ENCODE assay signal across 14 cellular contexts in the genomic region with DNA sequence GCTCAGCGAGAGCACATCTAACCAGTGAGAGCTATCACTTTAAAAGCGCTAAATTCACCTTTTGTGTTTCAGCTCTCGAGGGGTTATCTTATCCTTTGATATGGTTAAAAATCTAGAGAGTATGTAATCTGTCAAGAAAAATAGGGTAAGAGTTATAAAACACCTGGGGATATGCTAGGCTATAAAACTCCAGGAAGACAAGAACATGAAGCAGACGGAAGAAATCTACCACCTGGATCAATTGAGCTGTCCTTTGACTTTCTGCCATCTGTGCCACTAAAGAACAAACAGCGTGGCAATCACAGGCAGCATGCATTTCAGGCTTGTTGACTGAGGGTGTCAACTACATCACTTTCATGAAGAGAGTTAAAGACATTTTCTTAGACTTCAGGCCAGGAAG.
DNase-seq lines count a peak whose midpoint lies in the region; ATAC-seq and TF ChIP-seq lines count a peak whose summit lies in the region.
"Had no signal": no experiment of that assay in that cellular context is flagged by ENCODE, and none has a peak within 500 bp of the region (broad histone marks: within the 10 kb centered on the region; RNA-seq: fewer than 3 reads in every experiment).

No MANE protein-coding gene starts in this region.

- no peaks in the 10 kb centered on the region for H4K20me1 ChIP-seq in DND-41 (ENCODE audit: insufficient read depth, low read length)
- H4K20me1 ChIP-seq: BLaER1 treated with 17β-estradiol and CSF1 and Interleukin-3, amounts not matched to agents 10 nM and 100 nM had no signal

- peak overlapping the region; percentile 48 for H3K4me2 ChIP-seq in DND-41 (ENCODE audit: insufficient read depth, low read length)
- H3K4me2 ChIP-seq: BLaER1 treated with 17β-estradiol and CSF1 and Interleukin-3, amounts not matched to agents 10 nM and 100 nM had no signal

- H3K36me3 ChIP-seq in DND-41 (ENCODE audit: insufficient read depth, low read length) (no peaks in the 10 kb centered on the region), KOPT-K1 (ENCODE audit: insufficient read depth, low read length) (no peaks in the 10 kb centered on the region), mucosa of descending colon (ENCODE audit: low read depth) (no peaks in the 10 kb centered on the region), breast epithelium (no peaks in the 10 kb centered on the region)
- H3K36me3 ChIP-seq: BLaER1 treated with 17β-estradiol and CSF1 and Interleukin-3, amounts not matched to agents 10 nM and 100 nM; HAP-1 had no signal

- H3K79me2 ChIP-seq in DND-41 (ENCODE audit: insufficient read depth, low read length), result no peaks in the 10 kb centered on the region

- peak overlapping the region; percentile 71 for H3K27ac ChIP-seq in DND-41 (ENCODE audit: low read length)
- peak overlapping the region; percentile 34 for H3K27ac ChIP-seq in KOPT-K1 (ENCODE audit: low read depth, low read length, poor library complexity, severe bottlenecking)
- no peak overlapping the region for H3K27ac ChIP-seq in breast epithelium
- H3K27ac ChIP-seq: BLaER1 treated with 17β-estradiol and CSF1 and Interleukin-3, amounts not matched to agents 10 nM and 100 nM; GM23248; HL-60 had no signal

- in situ Hi-C loops in G401 (cut with HindIII; ENCODE audit: low sequenced_read_pairs), result no loop called here

- H3K27me3 ChIP-seq in DND-41 (ENCODE audit: insufficient read depth, low read length, poor library complexity), result no peaks in the 10 kb centered on the region
- no peaks in the 10 kb centered on the region for H3K27me3 ChIP-seq in breast epithelium
- H3K27me3 ChIP-seq: BLaER1 treated with 17β-estradiol and CSF1 and Interleukin-3, amounts not matched to agents 10 nM and 100 nM had no signal

- no peaks in the 10 kb centered on the region for H3K9me3 ChIP-seq in DND-41 (ENCODE audit: insufficient read depth, low read length, severe bottlenecking)
- H3K9me3 ChIP-seq in KOPT-K1 (ENCODE audit: insufficient read depth, low read length, poor library complexity, severe bottlenecking), result no peaks in the 10 kb centered on the region
- peaks cover 11% of the 10 kb centered on the region for H3K9me3 ChIP-seq in mucosa of descending colon
- peaks cover under 1 to 5% of the 10 kb centered on the region in 2 donors for H3K9me3 ChIP-seq in breast epithelium
- H3K9me3 ChIP-seq: BLaER1 treated with 17β-estradiol and CSF1 and Interleukin-3, amounts not matched to agents 10 nM and 100 nM had no signal

- no peak for TF ChIP-seq CTCF in DND-41 (IDR thresholded peaks at IDR 0.05; ENCODE audit: borderline replicate concordance, extremely low read depth, low read length, poor library complexity, severe bottlenecking)
- TF ChIP-seq CTCF in mucosa of descending colon (IDR thresholded peaks at IDR 0.05), result no peak
- no peak for TF ChIP-seq CTCF in breast epithelium (IDR thresholded peaks at IDR 0.05)

- intact Hi-C loops in mucosa of descending colon (cut with DNase I, micrococcal nuclease) (no loop called here), breast epithelium (cut with DNase I; ENCODE audit: low total_unique reads) (no loop called here)

- H3K4me1 ChIP-seq in DND-41 (ENCODE audit: insufficient read depth, low read length) (peaks cover 42% of the 10 kb centered on the region), mucosa of descending colon (ENCODE audit: low read depth) (no peaks in the 10 kb centered on the region), breast epithelium (no peaks in the 10 kb centered on the region)
- H3K4me1 ChIP-seq: HAP-1 had no signal

- peak overlapping the region; percentile 55 for H2AFZ ChIP-seq in DND-41 (ENCODE audit: low read depth, low read length)
- H2AFZ ChIP-seq: GM23248 had no signal

- no peak for TF ChIP-seq POLR2A in breast epithelium (IDR thresholded peaks at IDR 0.05)

- peak; percentile 70 for ATAC-seq in DND-41 (ENCODE audit: insufficient read depth, low read depth)
- ATAC-seq in mucosa of descending colon, result peak; percentile 83
- ATAC-seq in HG03025 (IDR thresholded peaks at IDR 0.05; ENCODE audit: low FRiP score, unreplicated experiment), result no peak
- ATAC-seq: CD8-positive, alpha-beta T cell had no signal

- DNase-seq in DND-41, result peak; percentile 49
- DNase-seq in NCI-H69 (lab: John Stamatoyannopoulos, UW), result peak; percentile 1
- peak in 1 of 3 donors; percentile 25 for DNase-seq in mucosa of descending colon
- no peak for DNase-seq in G401 (ENCODE audit: low spot score)
- DNase-seq in breast epithelium (ENCODE audit: low spot score in 2 of 2), result no peak
- DNase-seq: Calu3; CD8-positive, alpha-beta T cell; EL; GM23248 had no signal

- H3K4me3 ChIP-seq in DND-41 (ENCODE audit: low read depth in 1 of 2, low read length in 2 of 2), result peak overlapping the region in 1 of 2 experiments; percentile 39; a peak in 2 of 4 replicates
- H3K4me3 ChIP-seq in mucosa of descending colon, result no peak overlapping the region
- H3K4me3 ChIP-seq in breast epithelium, result no peak overlapping the region
- H3K4me3 ChIP-seq: BLaER1 treated with 17β-estradiol and CSF1 and Interleukin-3, amounts not matched to agents 10 nM and 100 nM; GM23248; HAP-1 had no signal

- peak overlapping the region; percentile 34 for H3K9ac ChIP-seq in DND-41 (ENCODE audit: low read depth, low read length)
- H3K9ac ChIP-seq: BLaER1 treated with 17β-estradiol and CSF1 and Interleukin-3, amounts not matched to agents 10 nM and 100 nM; GM23248 had no signal

Comparison
In these comparisons a context has a peak if more than half of its experiments do, and no peak if none do; other contexts are left out.
1. DNase-seq: peak in DND-41 (single experiment) and NCI-H69 (single experiment); none in G401 (single experiment) and breast epithelium (0 of 2).
2. H3K27ac ChIP-seq: peak in DND-41 (single experiment) and KOPT-K1 (single experiment); none in breast epithelium (0 of 2).